Comparison of ENCODE assay signal across 12 cellular contexts in genomic region chr18:56248613-56249235, GRCh38.
A peak's percentile ranks its signal among the peaks of the same experiment; 100 is the strongest.
DNase-seq lines count a peak whose midpoint lies in the region; ATAC-seq and TF ChIP-seq lines count a peak whose summit lies in the region.
"Had no signal": no experiment of that assay in that cellular context is flagged by ENCODE, and none has a peak within 500 bp of the region (broad histone marks: within the 10 kb centered on the region; RNA-seq: fewer than 3 reads in every experiment).

No MANE protein-coding gene starts in this region.

- TF ChIP-seq POLR2A in Peyer's patch (IDR thresholded peaks at IDR 0.05), result no peak

- ATAC-seq in GM18502 (IDR thresholded peaks at IDR 0.05; ENCODE audit: poor library complexity, unreplicated experiment) (peak; percentile 98), HG03066 (IDR thresholded peaks at IDR 0.05; ENCODE audit: low read depth, unreplicated experiment) (peak; percentile 96), left lobe of liver (no peak)

- H3K4me1 Mint-ChIP-seq in activated CD4-positive, alpha-beta memory T cell treated with anti-CD3 and anti-CD28 coated beads for 36 hours (ENCODE audit: low read depth), result no peaks in the 10 kb centered on the region

- no peak overlapping the region for H3K4me3 Mint-ChIP-seq in activated CD4-positive, alpha-beta memory T cell treated with anti-CD3 and anti-CD28 coated beads for 36 hours
- H3K4me3 Mint-ChIP-seq: stimulated activated naive CD8-positive, alpha-beta T cell treated with anti-CD3 and anti-CD28 coated beads, Interleukin-15, Interleukin-2, amounts not matched to agents 100 ng/mL and 50 ng/mL, for 24 hours had no signal

- H3K36me3 Mint-ChIP-seq in activated CD4-positive, alpha-beta memory T cell treated with anti-CD3 and anti-CD28 coated beads for 36 hours, result no peaks in the 10 kb centered on the region

- H3K4me3 ChIP-seq in Peyer's patch, result no peak overlapping the region

- no peak overlapping the region for H3K27ac Mint-ChIP-seq in activated CD4-positive, alpha-beta memory T cell treated with anti-CD3 and anti-CD28 coated beads for 36 hours

- H3K36me3 ChIP-seq in Peyer's patch, result no peaks in the 10 kb centered on the region

- H3K27me3 ChIP-seq in Peyer's patch, result no peaks in the 10 kb centered on the region

- no peaks in the 10 kb centered on the region for H3K9me3 ChIP-seq in Peyer's patch

- CTCF ChIA-PET in activated CD4-positive, alpha-beta memory T cell treated with anti-CD3 and anti-CD28 coated beads for 36 hours (lab: Charles Lee), result no interaction called here

- peak; percentile 35 for DNase-seq in GM20000 (ENCODE audit: low spot score)
- peak in 2 of 3 donors; percentile 51 to 54 for DNase-seq in Peyer's patch
- no peak for DNase-seq in anterior cingulate cortex (lab: John Stamatoyannopoulos, UW)
- DNase-seq in iPS-NIHi11 (ENCODE audit: low spot score), result no peak
- no peak for DNase-seq in activated CD4-positive, alpha-beta memory T cell treated with anti-CD3 and anti-CD28 coated beads for 36 hours
- no peak for DNase-seq in left lobe of liver (ENCODE audit: low spot score)
- DNase-seq: Calu3, mesendoderm, NCI-H2227 treated with DMSO at 0.1 percent for 48 hours had no signal

- H3K9me3 Mint-ChIP-seq in activated CD4-positive, alpha-beta memory T cell treated with anti-CD3 and anti-CD28 coated beads for 36 hours, result no peaks in the 10 kb centered on the region
- H3K9me3 Mint-ChIP-seq: stimulated activated naive CD8-positive, alpha-beta T cell treated with anti-CD3 and anti-CD28 coated beads, Interleukin-15, Interleukin-2, amounts not matched to agents 100 ng/mL and 50 ng/mL, for 24 hours had no signal

- intact Hi-C loops in activated CD4-positive, alpha-beta memory T cell treated with anti-CD3 and anti-CD28 coated beads for 36 hours (cut with micrococcal nuclease), result no loop called here

- no peaks in the 10 kb centered on the region for H3K27me3 Mint-ChIP-seq in activated CD4-positive, alpha-beta memory T cell treated with anti-CD3 and anti-CD28 coated beads for 36 hours

- POLR2A ChIA-PET in activated CD4-positive, alpha-beta memory T cell treated with anti-CD3 and anti-CD28 coated beads for 36 hours (lab: Charles Lee), result no interaction called here

- TF ChIP-seq CTCF in GM20000 (IDR thresholded peaks at IDR 0.05; ENCODE audit: extremely low read depth, missing control alignments) (no peak), Peyer's patch (IDR thresholded peaks at IDR 0.05) (no peak)

- H3K4me1 ChIP-seq in Peyer's patch, result no peaks in the 10 kb centered on the region

- H3K27ac ChIP-seq in Peyer's patch, result peak overlapping the region in 1 of 4 donors; percentile 60

Comparison
In these comparisons a context has a peak if more than half of its experiments do, and no peak if none do; other contexts are left out.
1. DNase-seq: peak in GM20000 (single experiment) and Peyer's patch (2 of 3); none in anterior cingulate cortex (0 of 58), iPS-NIHi11 (single experiment), activated CD4-positive, alpha-beta memory T cell treated with anti-CD3 and anti-CD28 coated beads for 36 hours (single experiment) and left lobe of liver (single experiment).